ENCODE assay signal across 16 cellular contexts in the genomic region with DNA sequence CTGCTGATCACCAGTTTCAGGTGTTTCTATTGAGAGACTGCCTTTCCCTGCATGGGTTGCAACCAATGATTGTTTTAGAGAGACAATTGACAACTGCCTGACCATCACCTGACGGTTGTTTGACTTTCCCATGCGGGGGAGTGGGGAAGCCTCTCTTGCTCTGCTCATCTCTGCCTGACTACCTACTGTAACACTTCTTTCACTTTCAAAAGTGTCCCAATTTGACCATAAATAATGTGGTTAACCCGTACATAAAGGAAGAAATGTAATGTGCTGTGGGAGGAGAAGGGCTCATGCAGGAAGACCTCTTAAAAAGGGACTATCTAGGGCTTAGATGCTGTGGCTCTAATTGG.
A peak's percentile ranks its signal among the peaks of the same experiment; 100 is the strongest.
DNase-seq lines count a peak whose midpoint lies in the region; ATAC-seq and TF ChIP-seq lines count a peak whose summit lies in the region.
"Had no signal": no experiment of that assay in that cellular context is flagged by ENCODE, and none has a peak within 500 bp of the region (broad histone marks: within the 10 kb centered on the region; RNA-seq: fewer than 3 reads in every experiment).

No MANE protein-coding gene starts in this region.

- intact Hi-C loops in sciatic nerve (cut with DNase I): no loop called here
- intact Hi-C loops in body of pancreas (cut with DNase I): no loop called here

- H3K4me3 ChIP-seq in adipocyte (ENCODE audit: low read length) (no peak overlapping the region), body of pancreas (no peak overlapping the region)
- H3K4me3 ChIP-seq: gastrocnemius medialis had no signal

- peaks cover 32% of the 10 kb centered on the region for H3K4me1 ChIP-seq in adipocyte (ENCODE audit: control insufficient read depth, insufficient read depth, low read length)
- H3K4me1 ChIP-seq in body of pancreas: no peaks in the 10 kb centered on the region
- H3K4me1 ChIP-seq: gastrocnemius medialis had no signal

- no peaks in the 10 kb centered on the region for H3K9me3 ChIP-seq in adipocyte (ENCODE audit: control insufficient read depth, low read length)
- no peaks in the 10 kb centered on the region for H3K9me3 ChIP-seq in body of pancreas
- H3K9me3 ChIP-seq: gastrocnemius medialis had no signal

- no peak overlapping the region for H3K27ac Mint-ChIP-seq in activated T-cell treated with anti-CD3 and anti-CD28 coated beads, Interleukin-2, amount 50 U/mL, for 24 hours
- H3K27ac Mint-ChIP-seq: brain, natural killer cell, T-cell had no signal

- peak overlapping the region in 1 of 4 donors; percentile 67 for H3K27ac ChIP-seq in body of pancreas
- H3K27ac ChIP-seq: gastrocnemius medialis, RWPE1, VCaP had no signal

- peak; percentile 61 for ATAC-seq in GM18868 (IDR thresholded peaks at IDR 0.05; ENCODE audit: unreplicated experiment)
- peak; percentile 45 for ATAC-seq in HG02759 (IDR thresholded peaks at IDR 0.05; ENCODE audit: unreplicated experiment)
- peak; percentile 8 for ATAC-seq in sciatic nerve
- no peak for ATAC-seq in body of pancreas
- ATAC-seq: natural killer cell, T-cell had no signal

- no peaks in the 10 kb centered on the region for H3K4me1 Mint-ChIP-seq in activated T-cell treated with anti-CD3 and anti-CD28 coated beads, Interleukin-2, amount 50 U/mL, for 24 hours (ENCODE audit: low read depth)
- H3K4me1 Mint-ChIP-seq: brain, natural killer cell, T-cell had no signal

- H3K27me3 Mint-ChIP-seq in activated T-cell treated with anti-CD3 and anti-CD28 coated beads, Interleukin-2, amount 50 U/mL, for 24 hours: peaks cover 12% of the 10 kb centered on the region

- no peaks in the 10 kb centered on the region for H3K27me3 ChIP-seq in adipocyte (replicated peaks; ENCODE audit: control insufficient read depth, insufficient read depth, low read length)
- no peaks in the 10 kb centered on the region for H3K27me3 ChIP-seq in body of pancreas
- H3K27me3 ChIP-seq: gastrocnemius medialis had no signal

- DNase-seq in adipocyte (ENCODE audit: low read depth) (no peak), sciatic nerve (ENCODE audit: low spot score) (no peak), body of pancreas (no peak), DMS153 (lab: John Stamatoyannopoulos, UW) (no peak)
- no peak for DNase-seq in activated T-cell treated with anti-CD3 and anti-CD28 coated beads, Interleukin-2, amount 50 U/mL, for 24 hours
- DNase-seq: C1 segment of cervical spinal cord, natural killer cell, NCI-H2081 treated with DMSO at 0.1 percent for 48 hours, retina, T-cell had no signal

- H3K4me3 Mint-ChIP-seq in activated T-cell treated with anti-CD3 and anti-CD28 coated beads, Interleukin-2, amount 50 U/mL, for 24 hours: no peak overlapping the region
- H3K4me3 Mint-ChIP-seq: brain, natural killer cell, T-cell had no signal

- H3K36me3 ChIP-seq in adipocyte (ENCODE audit: control insufficient read depth, insufficient read depth, low read length, severe bottlenecking) (no peaks in the 10 kb centered on the region), body of pancreas (replicated peaks in 1 of 2; ENCODE audit: insufficient read depth in 1 of 2, low read depth in 2 of 2) (no peaks in the 10 kb centered on the region)
- H3K36me3 ChIP-seq: gastrocnemius medialis had no signal

- TF ChIP-seq CTCF in body of pancreas (IDR thresholded peaks at IDR 0.05): no peak

- H3K36me3 Mint-ChIP-seq in activated T-cell treated with anti-CD3 and anti-CD28 coated beads, Interleukin-2, amount 50 U/mL, for 24 hours (ENCODE audit: low read depth): no peaks in the 10 kb centered on the region
- H3K36me3 Mint-ChIP-seq: brain, natural killer cell, T-cell had no signal

- no peak for TF ChIP-seq POLR2A in body of pancreas (IDR thresholded peaks at IDR 0.05)

- peak overlapping the region; percentile 8 for H3K9ac ChIP-seq in adipocyte (ENCODE audit: low read length)

- H3K9me3 Mint-ChIP-seq in activated T-cell treated with anti-CD3 and anti-CD28 coated beads, Interleukin-2, amount 50 U/mL, for 24 hours: no peaks in the 10 kb centered on the region
- H3K9me3 Mint-ChIP-seq: brain, natural killer cell, T-cell had no signal

- 58 to 74% methylated on average over 3 of the region's 3 CpGs for WGBS in body of pancreas, 2 donors
